ENCODE assay signal across 17 cellular contexts in genomic region chr14:86802726-86803125, GRCh38.
DNase-seq lines count a peak whose midpoint lies in the region; ATAC-seq, FAIRE-seq and TF ChIP-seq lines count a peak whose summit lies in the region.
"Had no signal": no experiment of that assay in that cellular context is flagged by ENCODE, and none has a peak within 500 bp of the region (broad histone marks: within the 10 kb centered on the region; RNA-seq: fewer than 3 reads in every experiment).

No MANE protein-coding gene starts in this region.

- no peak for ATAC-seq in GM18858 (IDR thresholded peaks at IDR 0.05; ENCODE audit: unreplicated experiment)
- ATAC-seq: CD8-positive, alpha-beta T cell had no signal

- H3K4me2 ChIP-seq in astrocyte (ENCODE audit: low read length) (no peak overlapping the region), fibroblast of lung (ENCODE audit: extremely low read depth, insufficient read depth, low read length) (no peak overlapping the region)
- H3K4me2 ChIP-seq: BLaER1 treated with 17β-estradiol and CSF1 and Interleukin-3, amounts not matched to agents 10 nM and 100 nM had no signal

- no peaks in the 10 kb centered on the region for H4K20me1 ChIP-seq in astrocyte (ENCODE audit: insufficient read depth, low read length)
- no peaks in the 10 kb centered on the region for H4K20me1 ChIP-seq in fibroblast of lung (ENCODE audit: control insufficient read depth, extremely low read depth, insufficient read depth, low read length)
- H4K20me1 ChIP-seq: BLaER1 treated with 17β-estradiol and CSF1 and Interleukin-3, amounts not matched to agents 10 nM and 100 nM had no signal

- H3K4me1 Mint-ChIP-seq in astrocyte (ENCODE audit: low read depth, unreplicated experiment), result peaks cover 9% of the 10 kb centered on the region
- H3K4me1 Mint-ChIP-seq: B cell had no signal

- no peaks in the 10 kb centered on the region for H3K27me3 ChIP-seq in astrocyte (ENCODE audit: insufficient read depth, low read length)
- no peaks in the 10 kb centered on the region for H3K27me3 ChIP-seq in fibroblast of lung (ENCODE audit: control insufficient read depth, insufficient read depth, low read length)
- H3K27me3 ChIP-seq: BLaER1 treated with 17β-estradiol and CSF1 and Interleukin-3, amounts not matched to agents 10 nM and 100 nM had no signal

- H3K79me2 ChIP-seq in astrocyte (ENCODE audit: insufficient read depth, low read length) (no peaks in the 10 kb centered on the region), fibroblast of lung (ENCODE audit: control insufficient read depth, insufficient read depth, low read length) (no peaks in the 10 kb centered on the region)

- no peaks in the 10 kb centered on the region for H3K36me3 Mint-ChIP-seq in astrocyte (ENCODE audit: low read depth, unreplicated experiment)
- H3K36me3 Mint-ChIP-seq: CD8-positive, alpha-beta T cell had no signal

- H3K4me3 ChIP-seq in astrocyte (ENCODE audit: insufficient read depth, low read depth, low read length) (no peak overlapping the region), fibroblast of lung (replicated peaks in 1 of 4; ENCODE audit: control extremely low read depth in 1 of 4, insufficient read depth in 1 of 4, low read depth in 3 of 4, low read length in 4 of 4) (no peak overlapping the region)
- H3K4me3 ChIP-seq: BLaER1 treated with 17β-estradiol and CSF1 and Interleukin-3, amounts not matched to agents 10 nM and 100 nM; GM23248; HAP-1 had no signal

- DNase-seq in LHCN-M2 (ENCODE audit: low read depth) (peak; percentile 28), astrocyte (ENCODE audit: low read depth) (peak; percentile 59), fibroblast of lung (ENCODE audit: low read depth in 2 of 2) (peak; percentile 21 to 60), iris pigment epithelial cell (ENCODE audit: low read depth) (peak; percentile 21), NCI-H146 treated with DMSO at 0.1 percent for 48 hours (lab: John Stamatoyannopoulos, UW; ENCODE audit: unreplicated experiment) (no peak), retina (no peak)
- DNase-seq: CD8-positive, alpha-beta T cell; COR-L47; DMS 273 treated with DMSO at 0.1 percent for 48 hours; GM23248 had no signal

- no peak for TF ChIP-seq CTCF in astrocyte (IDR thresholded peaks at IDR 0.05; ENCODE audit: insufficient read depth, low read depth, low read length)
- no peak for TF ChIP-seq CTCF in fibroblast of lung (conservative IDR thresholded peaks at IDR 0.05 in 1 of 2, IDR thresholded peaks at IDR 0.05 in 1 of 2; ENCODE audit: low read depth in 1 of 2, low read length in 2 of 2)

- H3K36me3 ChIP-seq in astrocyte (ENCODE audit: insufficient read depth, low read length) (no peaks in the 10 kb centered on the region), fibroblast of lung (ENCODE audit: control insufficient read depth, insufficient read depth, low read length) (no peaks in the 10 kb centered on the region)
- H3K36me3 ChIP-seq: BLaER1 treated with 17β-estradiol and CSF1 and Interleukin-3, amounts not matched to agents 10 nM and 100 nM; HAP-1 had no signal

- H3K4me1 ChIP-seq in astrocyte (ENCODE audit: insufficient read depth, low read length), result peaks cover 8% of the 10 kb centered on the region
- no peaks in the 10 kb centered on the region for H3K4me1 ChIP-seq in fibroblast of lung (ENCODE audit: control insufficient read depth, extremely low read depth, insufficient read depth, low read length)
- H3K4me1 ChIP-seq: HAP-1 had no signal

- no peak for FAIRE-seq in astrocyte (lab: Jason Lieb, UNC)
- FAIRE-seq: G401.6, GM12891 had no signal

- no peaks in the 10 kb centered on the region for H3K27me3 Mint-ChIP-seq in astrocyte (ENCODE audit: low read depth, unreplicated experiment)
- H3K27me3 Mint-ChIP-seq: B cell had no signal

- H3K9me3 ChIP-seq in astrocyte (ENCODE audit: insufficient read depth, low read depth, low read length) (no peaks in the 10 kb centered on the region), fibroblast of lung (ENCODE audit: control insufficient read depth, insufficient read depth, low read depth, low read length) (no peaks in the 10 kb centered on the region)
- H3K9me3 ChIP-seq: BLaER1 treated with 17β-estradiol and CSF1 and Interleukin-3, amounts not matched to agents 10 nM and 100 nM; HAP-1 had no signal

- H2AFZ ChIP-seq in astrocyte (ENCODE audit: low read depth, low read length), result no peak overlapping the region
- no peak overlapping the region for H2AFZ ChIP-seq in fibroblast of lung (ENCODE audit: low read length)
- H2AFZ ChIP-seq: GM23248 had no signal

- no peak overlapping the region for H3K27ac Mint-ChIP-seq in astrocyte (ENCODE audit: unreplicated experiment)
- H3K27ac Mint-ChIP-seq: B cell; CD8-positive, alpha-beta T cell had no signal

- no peaks in the 10 kb centered on the region for H3K9me3 Mint-ChIP-seq in astrocyte (ENCODE audit: unreplicated experiment)
- H3K9me3 Mint-ChIP-seq: CD8-positive, alpha-beta T cell had no signal

- H3K9ac ChIP-seq in astrocyte (ENCODE audit: low read length) (no peak overlapping the region), fibroblast of lung (ENCODE audit: insufficient read depth, low read length) (no peak overlapping the region)
- H3K9ac ChIP-seq: BLaER1 treated with 17β-estradiol and CSF1 and Interleukin-3, amounts not matched to agents 10 nM and 100 nM; GM23248 had no signal

- H3K27ac ChIP-seq in astrocyte (ENCODE audit: low read depth, low read length), result no peak overlapping the region
- no peak overlapping the region for H3K27ac ChIP-seq in fibroblast of lung (ENCODE audit: insufficient read depth, low read length)
- H3K27ac ChIP-seq: BLaER1 treated with 17β-estradiol and CSF1 and Interleukin-3, amounts not matched to agents 10 nM and 100 nM; GM23248; HL-60 had no signal

- no peak overlapping the region for H3K4me3 Mint-ChIP-seq in astrocyte (ENCODE audit: unreplicated experiment)
- H3K4me3 Mint-ChIP-seq: B cell; CD8-positive, alpha-beta T cell had no signal

Comparison
In these comparisons a context has a peak if more than half of its experiments do, and no peak if none do; other contexts are left out.
1. DNase-seq: peak in LHCN-M2 (single experiment), astrocyte (single experiment), fibroblast of lung (2 of 2) and iris pigment epithelial cell (single experiment); none in NCI-H146 treated with DMSO at 0.1 percent for 48 hours (single experiment) and retina (single experiment).